ENCODE assay signal across 1 cellular context in genomic region chr9:69120380-69121154, GRCh38.
TF ChIP-seq lines count a peak whose summit lies in the region.

No MANE protein-coding gene starts in this region.

TF ChIP-seq in HepG2, 621 proteins besides CTCF, POLR2A, EP300 and RAD21 (continued from another document and continues in another):
- TF ChIP-seq, protein P1, sequence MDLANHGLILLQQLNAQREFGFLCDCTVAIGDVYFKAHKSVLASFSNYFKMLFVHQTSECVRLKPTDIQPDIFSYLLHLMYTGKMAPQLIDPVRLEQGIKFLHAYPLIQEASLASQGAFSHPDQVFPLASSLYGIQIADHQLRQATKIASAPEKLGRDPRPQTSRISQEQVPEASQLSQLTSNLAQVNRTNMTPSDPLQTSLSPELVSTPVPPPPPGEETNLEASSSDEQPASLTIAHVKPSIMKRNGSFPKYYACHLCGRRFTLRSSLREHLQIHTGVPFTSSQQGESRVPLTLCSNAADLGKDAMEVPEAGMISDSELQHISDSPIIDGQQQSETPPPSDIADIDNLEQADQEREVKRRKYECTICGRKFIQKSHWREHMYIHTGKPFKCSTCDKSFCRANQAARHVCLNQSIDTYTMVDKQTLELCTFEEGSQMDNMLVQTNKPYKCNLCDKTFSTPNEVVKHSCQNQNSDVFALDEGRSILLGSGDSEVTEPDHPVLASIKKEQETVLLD (CRISPR knock-in tag; IDR thresholded peaks at IDR 0.05; ENCODE audit: low read depth), result no peak
- TF ChIP-seq ETV6 (CRISPR knock-in tag; conservative IDR thresholded peaks at IDR 0.05), result 0 out of 2 replicates have a peak, but pooled peaks have one; percentile 1
- TF ChIP-seq, protein P2, sequence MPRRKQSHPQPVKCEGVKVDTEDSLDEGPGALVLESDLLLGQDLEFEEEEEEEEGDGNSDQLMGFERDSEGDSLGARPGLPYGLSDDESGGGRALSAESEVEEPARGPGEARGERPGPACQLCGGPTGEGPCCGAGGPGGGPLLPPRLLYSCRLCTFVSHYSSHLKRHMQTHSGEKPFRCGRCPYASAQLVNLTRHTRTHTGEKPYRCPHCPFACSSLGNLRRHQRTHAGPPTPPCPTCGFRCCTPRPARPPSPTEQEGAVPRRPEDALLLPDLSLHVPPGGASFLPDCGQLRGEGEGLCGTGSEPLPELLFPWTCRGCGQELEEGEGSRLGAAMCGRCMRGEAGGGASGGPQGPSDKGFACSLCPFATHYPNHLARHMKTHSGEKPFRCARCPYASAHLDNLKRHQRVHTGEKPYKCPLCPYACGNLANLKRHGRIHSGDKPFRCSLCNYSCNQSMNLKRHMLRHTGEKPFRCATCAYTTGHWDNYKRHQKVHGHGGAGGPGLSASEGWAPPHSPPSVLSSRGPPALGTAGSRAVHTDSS (CRISPR knock-in tag; conservative IDR thresholded peaks at IDR 0.05), result no peak
- no peak; the same call in 1 of the 2 replicates for TF ChIP-seq ZC3H13 (CRISPR knock-in tag; IDR thresholded peaks at IDR 0.05)
- TF ChIP-seq ZNF331 (CRISPR knock-in tag; IDR thresholded peaks at IDR 0.05), result peak; percentile 61; the same call in 1 of the 2 replicates
- no peak; the same call in 1 of the 2 replicates for TF ChIP-seq ZNF431 (CRISPR knock-in tag; IDR thresholded peaks at IDR 0.05; ENCODE audit: borderline replicate concordance, low read depth)
- no peak for TF ChIP-seq ZNF468 (CRISPR knock-in tag; IDR thresholded peaks at IDR 0.05)
- no peak; the same call in 1 of the 2 replicates for TF ChIP-seq MED13 (CRISPR knock-in tag; IDR thresholded peaks at IDR 0.05)
- no peak for TF ChIP-seq ZNF841 (CRISPR knock-in tag; IDR thresholded peaks at IDR 0.05; ENCODE audit: borderline replicate concordance)
- no peak for TF ChIP-seq EZH2 (conservative IDR thresholded peaks at IDR 0.05; ENCODE audit: low read depth, low read length)
- TF ChIP-seq ERF (CRISPR knock-in tag; IDR thresholded peaks at IDR 0.05), result 0 out of 2 replicates have a peak, but pooled peaks have one; percentile 76
- TF ChIP-seq DNMT3B (CRISPR knock-in tag; conservative IDR thresholded peaks at IDR 0.05), result no peak; the same call in 1 of the 2 replicates
- TF ChIP-seq PAX8 (CRISPR knock-in tag; IDR thresholded peaks at IDR 0.05; ENCODE audit: borderline replicate concordance), result no peak
- TF ChIP-seq NCOA1 (CRISPR knock-in tag; IDR thresholded peaks at IDR 0.05), result no peak
- TF ChIP-seq YEATS4 (CRISPR knock-in tag; IDR thresholded peaks at IDR 0.05; ENCODE audit: borderline replicate concordance), result peak; percentile 61; the same call in 1 of the 2 replicates
- TF ChIP-seq, protein P3, sequence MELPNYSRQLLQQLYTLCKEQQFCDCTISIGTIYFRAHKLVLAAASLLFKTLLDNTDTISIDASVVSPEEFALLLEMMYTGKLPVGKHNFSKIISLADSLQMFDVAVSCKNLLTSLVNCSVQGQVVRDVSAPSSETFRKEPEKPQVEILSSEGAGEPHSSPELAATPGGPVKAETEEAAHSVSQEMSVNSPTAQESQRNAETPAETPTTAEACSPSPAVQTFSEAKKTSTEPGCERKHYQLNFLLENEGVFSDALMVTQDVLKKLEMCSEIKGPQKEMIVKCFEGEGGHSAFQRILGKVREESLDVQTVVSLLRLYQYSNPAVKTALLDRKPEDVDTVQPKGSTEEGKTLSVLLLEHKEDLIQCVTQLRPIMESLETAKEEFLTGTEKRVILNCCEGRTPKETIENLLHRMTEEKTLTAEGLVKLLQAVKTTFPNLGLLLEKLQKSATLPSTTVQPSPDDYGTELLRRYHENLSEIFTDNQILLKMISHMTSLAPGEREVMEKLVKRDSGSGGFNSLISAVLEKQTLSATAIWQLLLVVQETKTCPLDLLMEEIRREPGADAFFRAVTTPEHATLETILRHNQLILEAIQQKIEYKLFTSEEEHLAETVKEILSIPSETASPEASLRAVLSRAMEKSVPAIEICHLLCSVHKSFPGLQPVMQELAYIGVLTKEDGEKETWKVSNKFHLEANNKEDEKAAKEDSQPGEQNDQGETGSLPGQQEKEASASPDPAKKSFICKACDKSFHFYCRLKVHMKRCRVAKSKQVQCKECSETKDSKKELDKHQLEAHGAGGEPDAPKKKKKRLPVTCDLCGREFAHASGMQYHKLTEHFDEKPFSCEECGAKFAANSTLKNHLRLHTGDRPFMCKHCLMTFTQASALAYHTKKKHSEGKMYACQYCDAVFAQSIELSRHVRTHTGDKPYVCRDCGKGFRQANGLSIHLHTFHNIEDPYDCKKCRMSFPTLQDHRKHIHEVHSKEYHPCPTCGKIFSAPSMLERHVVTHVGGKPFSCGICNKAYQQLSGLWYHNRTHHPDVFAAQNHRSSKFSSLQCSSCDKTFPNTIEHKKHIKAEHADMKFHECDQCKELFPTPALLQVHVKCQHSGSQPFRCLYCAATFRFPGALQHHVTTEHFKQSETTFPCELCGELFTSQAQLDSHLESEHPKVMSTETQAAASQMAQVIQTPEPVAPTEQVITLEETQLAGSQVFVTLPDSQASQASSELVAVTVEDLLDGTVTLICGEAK (IDR thresholded peaks at IDR 0.05), result no peak
- TF ChIP-seq, protein P3 (CRISPR knock-in tag; IDR thresholded peaks at IDR 0.05), result no peak; the same call in 1 of the 2 replicates
- TF ChIP-seq ZNF235 (CRISPR knock-in tag; IDR thresholded peaks at IDR 0.05; ENCODE audit: borderline replicate concordance), result no peak
- peak; percentile 52; the same call in 1 of the 2 replicates for TF ChIP-seq IRF2 (CRISPR knock-in tag; IDR thresholded peaks at IDR 0.05)
- no peak for TF ChIP-seq ARNT2 (CRISPR knock-in tag; IDR thresholded peaks at IDR 0.05; ENCODE audit: low read depth)
- no peak for TF ChIP-seq TBP (CRISPR knock-in tag; IDR thresholded peaks at IDR 0.05)
- TF ChIP-seq ZNF333 (CRISPR knock-in tag; IDR thresholded peaks at IDR 0.05; ENCODE audit: borderline replicate concordance), result no peak
- TF ChIP-seq ZNF292 (CRISPR knock-in tag; IDR thresholded peaks at IDR 0.05; ENCODE audit: borderline replicate concordance, low read depth), result no peak
- peak; percentile 22 for TF ChIP-seq YY1 (IDR thresholded peaks at IDR 0.05; ENCODE audit: insufficient read depth, insufficient replicate concordance, low read depth, low read length)
- TF ChIP-seq, protein P4, sequence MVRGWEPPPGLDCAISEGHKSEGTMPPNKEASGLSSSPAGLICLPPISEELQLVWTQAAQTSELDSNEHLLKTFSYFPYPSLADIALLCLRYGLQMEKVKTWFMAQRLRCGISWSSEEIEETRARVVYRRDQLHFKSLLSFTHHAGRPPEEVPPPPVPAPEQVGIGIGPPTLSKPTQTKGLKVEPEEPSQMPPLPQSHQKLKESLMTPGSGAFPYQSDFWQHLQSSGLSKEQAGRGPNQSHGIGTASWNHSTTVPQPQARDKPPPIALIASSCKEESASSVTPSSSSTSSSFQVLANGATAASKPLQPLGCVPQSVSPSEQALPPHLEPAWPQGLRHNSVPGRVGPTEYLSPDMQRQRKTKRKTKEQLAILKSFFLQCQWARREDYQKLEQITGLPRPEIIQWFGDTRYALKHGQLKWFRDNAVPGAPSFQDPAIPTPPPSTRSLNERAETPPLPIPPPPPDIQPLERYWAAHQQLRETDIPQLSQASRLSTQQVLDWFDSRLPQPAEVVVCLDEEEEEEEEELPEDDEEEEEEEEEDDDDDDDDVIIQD (CRISPR knock-in tag; IDR thresholded peaks at IDR 0.05; ENCODE audit: low read depth), result no peak
- no peak; the same call in 1 of the 2 replicates for TF ChIP-seq ZIK1 (CRISPR knock-in tag; IDR thresholded peaks at IDR 0.05; ENCODE audit: borderline replicate concordance, low read depth)
- TF ChIP-seq PAXIP1 (CRISPR knock-in tag; conservative IDR thresholded peaks at IDR 0.05), result peak; percentile 90
- peak; percentile 68; the same call in 1 of the 2 replicates for TF ChIP-seq MXD4 (CRISPR knock-in tag; IDR thresholded peaks at IDR 0.05)
- TF ChIP-seq ZNF83 (CRISPR knock-in tag; IDR thresholded peaks at IDR 0.05; ENCODE audit: borderline replicate concordance), result 0 out of 2 replicates have a peak, but pooled peaks have one; percentile 56
- TF ChIP-seq, protein P5, sequence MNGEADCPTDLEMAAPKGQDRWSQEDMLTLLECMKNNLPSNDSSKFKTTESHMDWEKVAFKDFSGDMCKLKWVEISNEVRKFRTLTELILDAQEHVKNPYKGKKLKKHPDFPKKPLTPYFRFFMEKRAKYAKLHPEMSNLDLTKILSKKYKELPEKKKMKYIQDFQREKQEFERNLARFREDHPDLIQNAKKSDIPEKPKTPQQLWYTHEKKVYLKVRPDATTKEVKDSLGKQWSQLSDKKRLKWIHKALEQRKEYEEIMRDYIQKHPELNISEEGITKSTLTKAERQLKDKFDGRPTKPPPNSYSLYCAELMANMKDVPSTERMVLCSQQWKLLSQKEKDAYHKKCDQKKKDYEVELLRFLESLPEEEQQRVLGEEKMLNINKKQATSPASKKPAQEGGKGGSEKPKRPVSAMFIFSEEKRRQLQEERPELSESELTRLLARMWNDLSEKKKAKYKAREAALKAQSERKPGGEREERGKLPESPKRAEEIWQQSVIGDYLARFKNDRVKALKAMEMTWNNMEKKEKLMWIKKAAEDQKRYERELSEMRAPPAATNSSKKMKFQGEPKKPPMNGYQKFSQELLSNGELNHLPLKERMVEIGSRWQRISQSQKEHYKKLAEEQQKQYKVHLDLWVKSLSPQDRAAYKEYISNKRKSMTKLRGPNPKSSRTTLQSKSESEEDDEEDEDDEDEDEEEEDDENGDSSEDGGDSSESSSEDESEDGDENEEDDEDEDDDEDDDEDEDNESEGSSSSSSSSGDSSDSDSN (CRISPR knock-in tag; IDR thresholded peaks at IDR 0.05), result peak; percentile 69
- TF ChIP-seq ZNF501 (CRISPR knock-in tag; IDR thresholded peaks at IDR 0.05), result no peak
- TF ChIP-seq, protein P6, sequence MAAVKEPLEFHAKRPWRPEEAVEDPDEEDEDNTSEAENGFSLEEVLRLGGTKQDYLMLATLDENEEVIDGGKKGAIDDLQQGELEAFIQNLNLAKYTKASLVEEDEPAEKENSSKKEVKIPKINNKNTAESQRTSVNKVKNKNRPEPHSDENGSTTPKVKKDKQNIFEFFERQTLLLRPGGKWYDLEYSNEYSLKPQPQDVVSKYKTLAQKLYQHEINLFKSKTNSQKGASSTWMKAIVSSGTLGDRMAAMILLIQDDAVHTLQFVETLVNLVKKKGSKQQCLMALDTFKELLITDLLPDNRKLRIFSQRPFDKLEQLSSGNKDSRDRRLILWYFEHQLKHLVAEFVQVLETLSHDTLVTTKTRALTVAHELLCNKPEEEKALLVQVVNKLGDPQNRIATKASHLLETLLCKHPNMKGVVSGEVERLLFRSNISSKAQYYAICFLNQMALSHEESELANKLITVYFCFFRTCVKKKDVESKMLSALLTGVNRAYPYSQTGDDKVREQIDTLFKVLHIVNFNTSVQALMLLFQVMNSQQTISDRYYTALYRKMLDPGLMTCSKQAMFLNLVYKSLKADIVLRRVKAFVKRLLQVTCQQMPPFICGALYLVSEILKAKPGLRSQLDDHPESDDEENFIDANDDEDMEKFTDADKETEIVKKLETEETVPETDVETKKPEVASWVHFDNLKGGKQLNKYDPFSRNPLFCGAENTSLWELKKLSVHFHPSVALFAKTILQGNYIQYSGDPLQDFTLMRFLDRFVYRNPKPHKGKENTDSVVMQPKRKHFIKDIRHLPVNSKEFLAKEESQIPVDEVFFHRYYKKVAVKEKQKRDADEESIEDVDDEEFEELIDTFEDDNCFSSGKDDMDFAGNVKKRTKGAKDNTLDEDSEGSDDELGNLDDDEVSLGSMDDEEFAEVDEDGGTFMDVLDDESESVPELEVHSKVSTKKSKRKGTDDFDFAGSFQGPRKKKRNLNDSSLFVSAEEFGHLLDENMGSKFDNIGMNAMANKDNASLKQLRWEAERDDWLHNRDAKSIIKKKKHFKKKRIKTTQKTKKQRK (IDR thresholded peaks at IDR 0.05; ENCODE audit: low read length), result no peak
